Comparison of ENCODE assay signal across 1 cellular context in genomic region chr12:57518920-57519757, GRCh38.
TF ChIP-seq lines count a peak whose summit lies in the region.

No MANE protein-coding gene starts in this region.

TF ChIP-seq in K562, 482 proteins besides CTCF, POLR2A, EP300 and RAD21 (continued from another document):
- TF ChIP-seq ATF6 (CRISPR knock-in tag; IDR thresholded peaks at IDR 0.05) = no peak
- TF ChIP-seq TBL1XR1 (IDR thresholded peaks at IDR 0.05; ENCODE audit: low read length in 2 of 2) = 0 out of 4 replicates have a peak, but pooled peaks of 1 of the 2 experiments have one; percentile 38
- TF ChIP-seq HEY1 (CRISPR knock-in tag; IDR thresholded peaks at IDR 0.05; ENCODE audit: borderline replicate concordance) = 0 out of 2 replicates have a peak, but pooled peaks have one; percentile 2
- TF ChIP-seq ZBTB40 (IDR thresholded peaks at IDR 0.05) = 0 out of 2 replicates have a peak, but pooled peaks have one; percentile 19
- TF ChIP-seq ZBTB40 (CRISPR knock-in tag; IDR thresholded peaks at IDR 0.05) = no peak
- TF ChIP-seq CEBPG (CRISPR knock-in tag; IDR thresholded peaks at IDR 0.05) = peak; percentile 84
- 0 out of 4 replicates have a peak, but pooled peaks of 1 of the 2 experiments have one; percentile 16 for TF ChIP-seq CEBPG (tag; conservative IDR thresholded peaks at IDR 0.05 in 1 of 2, IDR thresholded peaks at IDR 0.05 in 1 of 2)
- TF ChIP-seq ZNF507 (tag; conservative IDR thresholded peaks at IDR 0.05) = no peak
- no peak for TF ChIP-seq ZNF780A (CRISPR knock-in tag; IDR thresholded peaks at IDR 0.05)
- peak; percentile 58; the same call in 1 of the 2 replicates for TF ChIP-seq ZC3H4 (CRISPR knock-in tag; IDR thresholded peaks at IDR 0.05; ENCODE audit: borderline replicate concordance)
- TF ChIP-seq HDAC3 (IDR thresholded peaks at IDR 0.05; ENCODE audit: borderline replicate concordance, partially characterized antibody) = peak; percentile 10
- no peak for TF ChIP-seq NFXL1 (CRISPR knock-in tag; IDR thresholded peaks at IDR 0.05)
TF ChIP-seq in K562: peak in this region for 17.
